Comparison of ENCODE assay signal across 10 cellular contexts in genomic region chr6:149246691-149247384, GRCh38.
A peak's percentile ranks its signal among the peaks of the same experiment; 100 is the strongest.
DNase-seq lines count a peak whose midpoint lies in the region; ATAC-seq, FAIRE-seq and TF ChIP-seq lines count a peak whose summit lies in the region.
"Had no signal": no experiment of that assay in that cellular context is flagged by ENCODE, and none has a peak within 500 bp of the region (broad histone marks: within the 10 kb centered on the region; RNA-seq: fewer than 3 reads in every experiment).

No MANE protein-coding gene starts in this region.

- H3K4me1 ChIP-seq in neutrophil (ENCODE audit: control insufficient read depth in 1 of 2, insufficient read depth in 1 of 2, low read depth in 1 of 2, low read length in 1 of 2), result peaks cover 42 to 53% of the 10 kb centered on the region in 2 experiments

- peak; percentile 87 for ATAC-seq in HG02623 (IDR thresholded peaks at IDR 0.05; ENCODE audit: unreplicated experiment)

- CTCF ChIA-PET in HEK293T (lab: Yijun Ruan, JAX), result no interaction called here

- no peaks in the 10 kb centered on the region for H3K9me3 ChIP-seq in neutrophil

- H3K36me3 ChIP-seq in neutrophil, result no peaks in the 10 kb centered on the region
- H3K36me3 ChIP-seq: SJSA1 had no signal

- no peaks in the 10 kb centered on the region for H3K27me3 ChIP-seq in neutrophil
- H3K27me3 ChIP-seq: SJSA1 had no signal

- peak overlapping the region in 1 of 2 experiments; percentile 23 for H3K4me3 ChIP-seq in neutrophil (ENCODE audit: low read depth in 1 of 2, low read length in 1 of 2)
- H3K4me3 ChIP-seq: SJSA1 had no signal

- peak overlapping the region; percentile 81 for H3K27ac ChIP-seq in neutrophil
- H3K27ac ChIP-seq: SJSA1 had no signal

- FAIRE-seq in GM19239 (lab: Jason Lieb, UNC), result peak; percentile 84
- FAIRE-seq: bronchial epithelial cell had no signal

- no peak for TF ChIP-seq CTCF in neutrophil (IDR thresholded peaks at IDR 0.05)

- POLR2A ChIA-PET in HEK293T (lab: Yijun Ruan, JAX), result no interaction called here

- DNase-seq in GM19239 (ENCODE audit: insufficient read length, low spot score) (peak; percentile 40), NOMO-1 (lab: John Stamatoyannopoulos, UW; ENCODE audit: unreplicated experiment in 2 of 2) (peak; percentile 86 to 96), HEK293T (ENCODE audit: extremely low spot score) (no peak), mesenteric fat pad (ENCODE audit: low spot score) (no peak)
- DNase-seq in activated CD4-positive, alpha-beta T cell treated with anti-CD3 and anti-CD28 coated beads, Interleukin-2, amount 50 U/mL, for 1 hour, result no peak
- DNase-seq: immature natural killer cell had no signal

TF ChIP-seq in HEK293T, 16 proteins besides CTCF, POLR2A, EP300 and RAD21:
- TF ChIP-seq HDGF (IDR thresholded peaks at IDR 0.05; ENCODE audit: borderline replicate concordance) (no peak), SP1 (IDR thresholded peaks at IDR 0.05) (no peak), ARNT (IDR thresholded peaks at IDR 0.05) (no peak), NFRKB (IDR thresholded peaks at IDR 0.05) (no peak), ZNF384 (IDR thresholded peaks at IDR 0.05) (no peak), FOXK2 (IDR thresholded peaks at IDR 0.05) (no peak), SUZ12 (IDR thresholded peaks at IDR 0.05) (no peak), PKNOX1 (IDR thresholded peaks at IDR 0.05) (no peak), ELF4 (IDR thresholded peaks at IDR 0.05) (no peak), FOXA1 (IDR thresholded peaks at IDR 0.05) (no peak), CTBP1 (IDR thresholded peaks at IDR 0.05; ENCODE audit: borderline replicate concordance) (no peak), L3MBTL2 (conservative IDR thresholded peaks at IDR 0.05) (no peak), TARDBP (IDR thresholded peaks at IDR 0.05) (no peak), LEF1 (IDR thresholded peaks at IDR 0.05; ENCODE audit: borderline replicate concordance) (no peak)

Comparison
In these comparisons a context has a peak if more than half of its experiments do, and no peak if none do; other contexts are left out.
1. DNase-seq: peak in GM19239 (single experiment) and NOMO-1 (2 of 2); none in HEK293T (single experiment), mesenteric fat pad (single experiment) and activated CD4-positive, alpha-beta T cell treated with anti-CD3 and anti-CD28 coated beads, Interleukin-2, amount 50 U/mL, for 1 hour (single experiment).